In genomic region chr5:73170522-73170921, GRCh38 we compare ENCODE assay signal across 7 cellular contexts. TPM values are rescaled to one million over a fixed set of nuclear protein-coding genes. Genes with fewer than 3 reads are reported as not detected.
DNase-seq lines count a peak whose midpoint lies in the region; ATAC-seq and TF ChIP-seq lines count a peak whose summit lies in the region.

No MANE protein-coding gene starts in this region.

- H3K27me3 ChIP-seq in GM06990 (replicated peaks; ENCODE audit: control insufficient read depth, insufficient read depth, low read length) (peaks cover 3% of the 10 kb centered on the region; the same call in 1 of the 2 replicates), lower lobe of right lung (ENCODE audit: low read depth) (peaks cover 8% of the 10 kb centered on the region)

- no peak overlapping the region for H3K27ac ChIP-seq in lower lobe of right lung

- H3K4me1 ChIP-seq in lower lobe of right lung, result no peaks in the 10 kb centered on the region

- TF ChIP-seq CTCF in GM06990 (IDR thresholded peaks at IDR 0.05; ENCODE audit: insufficient read depth, low read length, poor library complexity, severe bottlenecking) (peak; percentile 53), astrocyte of the cerebellum (IDR thresholded peaks at IDR 0.05; ENCODE audit: low read depth, low read length, missing control alignments) (peak; percentile 43), lower lobe of right lung (IDR thresholded peaks at IDR 0.05) (peak; percentile 46)

- intact Hi-C loops in lower lobe of right lung (cut with DNase I), result no loop called here

- no peaks in the 10 kb centered on the region for H3K9me3 ChIP-seq in lower lobe of right lung

- DNase-seq in GM06990 (ENCODE audit: extremely low read depth, insufficient read length) (no peak), astrocyte of the cerebellum (ENCODE audit: low read depth) (no peak), lower lobe of right lung (no peak), GOT3 (lab: John Stamatoyannopoulos, UW) (no peak)
- peak; percentile 11 for DNase-seq in Jurkat, Clone E6-1 (ENCODE audit: low read depth, low spot score)
- no peak for DNase-seq in stimulated activated CD8-positive, alpha-beta memory T cell treated with anti-CD3 and anti-CD28 coated beads, Interleukin-4, amount 100 ng/mL, for 48 hours

- H3K36me3 ChIP-seq in GM06990 (ENCODE audit: control insufficient read depth, insufficient read depth, low read length) (no peaks in the 10 kb centered on the region), lower lobe of right lung (no peaks in the 10 kb centered on the region)

- no peak overlapping the region for H3K4me3 ChIP-seq in GM06990 (replicated peaks; ENCODE audit: low read depth, low read length)
- no peak overlapping the region for H3K4me3 ChIP-seq in Jurkat, Clone E6-1 (ENCODE audit: low read length)
- no peak overlapping the region for H3K4me3 ChIP-seq in astrocyte of the cerebellum (ENCODE audit: low read depth, low read length)
- H3K4me3 ChIP-seq in lower lobe of right lung, result no peak overlapping the region

- no peak for ATAC-seq in lower lobe of right lung
- no peak for ATAC-seq in HG02884 (IDR thresholded peaks at IDR 0.05; ENCODE audit: unreplicated experiment)

- in situ Hi-C loops in astrocyte of the cerebellum (cut with HindIII; ENCODE audit: low sequenced_read_pairs), result no loop called here

RNA-seq across cellular contexts. Expression of gene TMEM174, which starts 2.5 kb away (rescaled TPM):
- not detected for polyA plus RNA-seq in Jurkat, Clone E6-1 (2012; ENCODE audit: insufficient read depth, insufficient read length)
- not detected for total RNA-seq in lower lobe of right lung

RNA-seq across cellular contexts. Expression of gene TMEM171, which starts 50.1 kb away (rescaled TPM):
- polyA plus RNA-seq in Jurkat, Clone E6-1 (2012; ENCODE audit: insufficient read depth, insufficient read length), result not detected
- not detected for total RNA-seq in lower lobe of right lung
